Comparison of ENCODE assay signal across 10 cellular contexts in genomic region chr7:134355925-134356324, GRCh38. TPM values are rescaled to one million over a fixed set of nuclear protein-coding genes. Genes with fewer than 3 reads are reported as not detected.
DNase-seq lines count a peak whose midpoint lies in the region; ATAC-seq, FAIRE-seq and TF ChIP-seq lines count a peak whose summit lies in the region.
"Had no signal": no experiment of that assay in that cellular context is flagged by ENCODE, and none has a peak within 500 bp of the region (broad histone marks: within the 10 kb centered on the region; RNA-seq: fewer than 3 reads in every experiment).

No MANE protein-coding gene starts in this region.

- POLR2A ChIA-PET in HepG2 (lab: Yijun Ruan, JAX), result interaction anchor here (1.0 to 2.6 kb wide), 2 partner anchors 39 to 40 kb away, joined by 4 to 10 read pairs; partner anchors contain the start of gene SLC35B4

- no peaks in the 10 kb centered on the region for H3K79me2 ChIP-seq in HepG2 (ENCODE audit: insufficient read depth, low read length)

- H3K27ac ChIP-seq in HepG2 (ENCODE audit: extremely low read length, insufficient read depth, low read length) (peak overlapping the region; percentile 37), transverse colon (peak overlapping the region in 3 of 4 donors; percentile 42 to 66 (median 55))
- H3K27ac ChIP-seq: sigmoid colon had no signal

- ATAC-seq in HepG2 (peak; percentile 41), GM18502 (IDR thresholded peaks at IDR 0.05; ENCODE audit: poor library complexity, unreplicated experiment) (no peak), HG02884 (IDR thresholded peaks at IDR 0.05; ENCODE audit: unreplicated experiment) (no peak)

- no TSS peak for BruUV-seq in HepG2 (replicated peaks; lab: Mats Ljungman, UMichigan)

- TF ChIP-seq EP300 in HepG2 (IDR thresholded peaks at IDR 0.05; ENCODE audit: low read depth in 2 of 2, low read length in 2 of 2) (peak in 1 of 2 experiments; percentile 41; a peak in 1 of 4 replicates), HepG2 (CRISPR knock-in tag; IDR thresholded peaks at IDR 0.05; ENCODE audit: borderline replicate concordance) (peak; percentile 38; the same call in 1 of the 2 replicates), transverse colon (IDR thresholded peaks at IDR 0.05; ENCODE audit: low read depth) (no peak)

- TF ChIP-seq RAD21 in HepG2 (CRISPR knock-in tag; IDR thresholded peaks at IDR 0.05), result no peak

- H3K36me3 ChIP-seq in HepG2 (replicated peaks in 1 of 2; ENCODE audit: control insufficient read depth in 1 of 2, insufficient read depth in 2 of 2, low read length in 2 of 2) (no peaks in the 10 kb centered on the region), transverse colon (no peaks in the 10 kb centered on the region)
- H3K36me3 ChIP-seq: sigmoid colon had no signal

- no peaks in the 10 kb centered on the region for H4K20me1 ChIP-seq in HepG2 (ENCODE audit: insufficient read depth, low read length)

- CTCF ChIA-PET in HepG2 (lab: Yijun Ruan, JAX; ENCODE audit: low intra/inter-chr PET ratio, low total read pairs), result no interaction called here

- no peak overlapping the region for H2AFZ ChIP-seq in HepG2 (ENCODE audit: low read length)

- TF ChIP-seq POLR2A in HepG2 (IDR thresholded peaks at IDR 0.05; ENCODE audit: insufficient read depth in 1 of 2, low read depth in 2 of 2, low read length in 2 of 2) (no peak), transverse colon (IDR thresholded peaks at IDR 0.05) (no peak)

- H3K4me3 ChIP-seq in HepG2 (replicated peaks in 1 of 3; ENCODE audit: insufficient read depth in 1 of 3, low read depth in 2 of 3, low read length in 3 of 3) (no peak overlapping the region), transverse colon (no peak overlapping the region)
- H3K4me3 ChIP-seq: sigmoid colon had no signal

- H3K9me3 ChIP-seq in HepG2 (ENCODE audit: low read length) (no peaks in the 10 kb centered on the region), transverse colon (no peaks in the 10 kb centered on the region)
- H3K9me3 ChIP-seq: sigmoid colon had no signal

- intact Hi-C loops in HepG2 (cut with micrococcal nuclease; ENCODE audit: unreplicated experiment), result loop anchor here (5.0 kb wide), 1 partner anchor 39 kb away; the partner anchor contains the start of gene SLC35B4
- intact Hi-C loops in transverse colon (cut with DNase I; ENCODE audit: low total_unique reads), result no loop called here

- no peak overlapping the region for H3K9ac ChIP-seq in HepG2 (ENCODE audit: insufficient read depth, low read depth, low read length)

- peak overlapping the region; percentile 44 for H3K4me2 ChIP-seq in HepG2 (ENCODE audit: low read depth, low read length)

- TF ChIP-seq CTCF in HepG2 (CRISPR knock-in tag; IDR thresholded peaks at IDR 0.05), result no peak
- no peak for TF ChIP-seq CTCF in transverse colon (IDR thresholded peaks at IDR 0.05)

- in situ Hi-C loops in HepG2 (cut with HindIII; ENCODE audit: extremely low pct_ligation_motif_present, low pct_unique_long_range_greater_than_20kb), result no loop called here
- in situ Hi-C loops in transverse colon (cut with MboI; ENCODE audit: low pct_ligation_motif_present in 1 of 4, low pct_unique_long_range_greater_than_20kb in 1 of 4, low sequenced_read_pairs in 3 of 4), result no loop called here

- peak; percentile 30 for FAIRE-seq in HepG2 (lab: Jason Lieb, UNC)

- DNase-seq in MV-4-11 (lab: John Stamatoyannopoulos, UW) (peak; percentile 86), dermis blood vessel endothelial cell (peak; percentile 26), HepG2 (ENCODE audit: low spot score) (peak; percentile 66), transverse colon (no peak), NCI-H1417 treated with DMSO at 0.1 percent for 48 hours (lab: John Stamatoyannopoulos, UW) (no peak)
- DNase-seq: activated CD4-positive, alpha-beta T cell treated with anti-CD3 and anti-CD28 coated beads, Interleukin-2, amount 50 U/mL, for 1 hour; activated effector memory CD4-positive, alpha-beta T cell treated with Interleukin-2 at 50 U/mL for 16 hours; sigmoid colon had no signal

- WGBS in HepG2 (ENCODE audit: low lambda C conversion rate), result 3% methylated on average over 4 of the region's 4 CpGs
- WGBS in transverse colon (ENCODE audit: low coverage in 1 of 2), 2 donors, result 20 to 23% methylated on average over 4 of the region's 4 CpGs

- H3K4me1 ChIP-seq in HepG2 (ENCODE audit: insufficient read depth, low read length) (peaks cover 69% of the 10 kb centered on the region), transverse colon (peaks cover 0 to 29% (median 12%) of the 10 kb centered on the region in 4 donors)
- H3K4me1 ChIP-seq: sigmoid colon had no signal

- H3K27me3 ChIP-seq in HepG2 (ENCODE audit: control insufficient read depth in 1 of 2, insufficient read depth in 2 of 2, low read length in 2 of 2) (no peaks in the 10 kb centered on the region), transverse colon (no peaks in the 10 kb centered on the region)
- H3K27me3 ChIP-seq: sigmoid colon had no signal

TF ChIP-seq in HepG2, 621 proteins besides CTCF, POLR2A, EP300 and RAD21 (continues in another document):
- no peak for TF ChIP-seq NFYC (CRISPR knock-in tag; IDR thresholded peaks at IDR 0.05)
- no peak for TF ChIP-seq RNF219 (CRISPR knock-in tag; IDR thresholded peaks at IDR 0.05)
- TF ChIP-seq ZNF549 (CRISPR knock-in tag; IDR thresholded peaks at IDR 0.05), result no peak
- no peak for TF ChIP-seq FOXO4 (CRISPR knock-in tag; conservative IDR thresholded peaks at IDR 0.05)
- TF ChIP-seq XBP1 (CRISPR knock-in tag; IDR thresholded peaks at IDR 0.05), result no peak
- TF ChIP-seq, protein P1, sequence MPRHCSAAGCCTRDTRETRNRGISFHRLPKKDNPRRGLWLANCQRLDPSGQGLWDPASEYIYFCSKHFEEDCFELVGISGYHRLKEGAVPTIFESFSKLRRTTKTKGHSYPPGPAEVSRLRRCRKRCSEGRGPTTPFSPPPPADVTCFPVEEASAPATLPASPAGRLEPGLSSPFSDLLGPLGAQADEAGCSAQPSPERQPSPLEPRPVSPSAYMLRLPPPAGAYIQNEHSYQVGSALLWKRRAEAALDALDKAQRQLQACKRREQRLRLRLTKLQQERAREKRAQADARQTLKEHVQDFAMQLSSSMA (CRISPR knock-in tag; IDR thresholded peaks at IDR 0.05), result no peak
- TF ChIP-seq MAX (IDR thresholded peaks at IDR 0.05), result peak; percentile 38; the same call in 1 of the 2 replicates
- peak; percentile 45; the same call in 1 of the 2 replicates for TF ChIP-seq POGZ (CRISPR knock-in tag; IDR thresholded peaks at IDR 0.05)

RNA-seq across cellular contexts. Expression of gene SLC35B4, which starts 39.2 kb away (rescaled TPM):
- total RNA-seq in dermis blood vessel endothelial cell (14.5 and 19.5 TPM in 2 replicates), HepG2 (2016; rRNA removed; fragmentation: Illumina TruSeq; extraction: Trizol) (10.8 and 17.1 TPM in 2 replicates), transverse colon (10 to 100 TPM in 1 of 4 donors, 1 to 10 TPM in 3; 3.6 to 13.5 (median 5.7) TPM)
- 1.7 and 2.6 TPM in 2 replicates for total RNA-seq in HepG2 (2016; cell fraction: cytosol; rRNA removed; fragmentation: Illumina TruSeq; extraction: Trizol; ENCODE audit: low read depth)
- total RNA-seq in HepG2 (2016; cell fraction: insoluble cytoplasmic fraction; rRNA removed; fragmentation: Illumina TruSeq; extraction: Trizol), result 10.6 and 17.5 TPM in 2 replicates
- total RNA-seq in HepG2 (2016; cell fraction: membrane; rRNA removed; fragmentation: Illumina TruSeq; extraction: Trizol), result 6.0 and 6.2 TPM in 2 replicates
- total RNA-seq in HepG2 (2016; cell fraction: nucleus; rRNA removed; fragmentation: Illumina TruSeq; extraction: Trizol), result 20.5 and 23.5 TPM in 2 replicates
- polyA plus RNA-seq in HepG2 (2011; rRNA removed), result 13.2 and 17.8 TPM in 2 replicates
- polyA plus RNA-seq in HepG2 (2011; cell fraction: cytosol; rRNA removed), result 9.1 and 10.5 TPM in 2 replicates
- polyA plus RNA-seq in HepG2 (2011; cell fraction: nucleus; rRNA removed), result 17.4 and 25.2 TPM in 2 replicates
- 8.8 and 9.4 TPM in 2 replicates for polyA plus RNA-seq in HepG2 (2012)
- polyA plus RNA-seq in HepG2 (2016; cell fraction: cytosol; fragmentation: Illumina TruSeq; extraction: Trizol; ENCODE audit: low read depth), result 2.2 and 3.0 TPM in 2 replicates
- polyA plus RNA-seq in HepG2 (2016; cell fraction: insoluble cytoplasmic fraction; fragmentation: Illumina TruSeq; extraction: Trizol; ENCODE audit: low read depth), result 9.1 and 9.9 TPM in 2 replicates
- 3.4 and 3.9 TPM in 2 replicates for polyA plus RNA-seq in HepG2 (2016; cell fraction: membrane; fragmentation: Illumina TruSeq; extraction: Trizol; ENCODE audit: low read depth)
- 40.7 and 42.9 TPM in 2 replicates for polyA plus RNA-seq in HepG2 (2016; cell fraction: nucleus; fragmentation: Illumina TruSeq; extraction: Trizol; ENCODE audit: insufficient read depth, low read depth)
- 30.7 and 61.9 TPM in 2 replicates for polyA minus RNA-seq in HepG2 (2011; rRNA and poly(A)+ RNA removed; ENCODE audit: low replicate concordance)
- polyA minus RNA-seq in HepG2 (2011; cell fraction: cytosol; rRNA and poly(A)+ RNA removed), result 8.2 and 14.1 TPM in 2 replicates
- polyA minus RNA-seq in HepG2 (2011; cell fraction: nucleus; rRNA and poly(A)+ RNA removed), result 18.3 and 24.1 TPM in 2 replicates

Comparison
In these comparisons a context has a peak if more than half of its experiments do, and no peak if none do; other contexts are left out.
1. DNase-seq: peak in MV-4-11 (single experiment), dermis blood vessel endothelial cell (single experiment) and HepG2 (single experiment); none in transverse colon (single experiment) and NCI-H1417 treated with DMSO at 0.1 percent for 48 hours (single experiment).